ENCODE assay signal across 30 cellular contexts in the genomic region with DNA sequence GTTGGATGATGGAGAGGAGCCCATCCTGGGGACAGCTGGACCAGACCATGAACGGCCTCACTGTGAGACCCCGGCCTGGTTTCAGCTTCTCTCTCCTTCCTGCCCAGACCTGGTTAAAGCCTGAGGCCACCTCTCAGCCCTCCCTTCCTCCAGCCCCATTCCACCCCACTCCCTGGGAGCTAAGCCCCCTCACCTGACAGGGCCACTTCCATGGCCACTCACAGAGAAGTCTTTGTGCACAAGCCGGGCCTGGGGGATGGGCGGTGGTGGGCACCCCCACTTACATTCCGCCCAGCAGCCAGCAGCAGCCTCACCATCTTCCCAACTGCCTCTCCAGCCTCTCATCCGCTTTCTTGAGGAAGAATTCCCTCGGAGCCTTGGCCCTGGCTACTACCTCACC. TPM values are rescaled to one million over a fixed set of nuclear protein-coding genes. Genes with fewer than 3 reads are reported as not detected.
"Had no signal": no experiment of that assay in that cellular context is flagged by ENCODE, and none has a peak within 500 bp of the region (broad histone marks: within the 10 kb centered on the region; RNA-seq: fewer than 3 reads in every experiment).

No MANE protein-coding gene starts in this region.

- ATAC-seq: activated CD4-positive, alpha-beta T cell treated with anti-CD3 and anti-CD28 coated beads for 36 hours; activated CD4-positive, CD25-positive, alpha-beta regulatory T cell treated with anti-CD3 and anti-CD28 coated beads, Interleukin-2, amount 50 U/mL, for 24 hours; activated CD8-positive, alpha-beta T cell treated with anti-CD3 and anti-CD28 coated beads, Interleukin-2, amount 10 ng/mL, durations not matched to agents 7 days and 5 days; activated naive CD4-positive, alpha-beta T cell treated with anti-CD3 and anti-CD28 coated beads, Interleukin-2, amount 50 U/mL, for 72 hours; body of pancreas; Panc1; WTC11 had no signal

- H3K27ac ChIP-seq: body of pancreas, SJSA1 had no signal

- H3K4me1 Mint-ChIP-seq: activated CD4-positive, alpha-beta T cell treated with anti-CD3 and anti-CD28 coated beads for 36 hours; activated CD4-positive, alpha-beta T cell treated with anti-CD3 and anti-CD28 coated beads, Interleukin-2, amount 10 ng/mL, durations not matched to agents 7 days and 5 days had no signal

- H3K9me3 Mint-ChIP-seq: activated CD4-positive, alpha-beta T cell treated with anti-CD3 and anti-CD28 coated beads, Interleukin-2, amount 10 ng/mL, durations not matched to agents 7 days and 5 days; activated naive CD4-positive, alpha-beta T cell treated with anti-CD3 and anti-CD28 coated beads for 36 hours; activated naive CD4-positive, alpha-beta T cell treated with anti-CD3 and anti-CD28 coated beads, Interleukin-2, amount 50 U/mL, for 72 hours; activated T-cell treated with anti-CD3 and anti-CD28 coated beads, Interleukin-2, amount 50 U/mL, for 24 hours; T-helper 1 cell treated with Interleukin-12 subunit alpha and Interleukin-12 subunit beta and Interleukin-4 antibody, amounts not matched to agents 30 μg/mL and 1 μg/mL, for 36 hours; T-helper 2 cell treated with Interferon-gamma antibody and Interleukin-4, amounts not matched to agents 5 μg/mL and 100 μg/mL, for 36 hours; WTC11 had no signal

- H3K4me3 Mint-ChIP-seq: activated CD4-positive, alpha-beta T cell treated with anti-CD3 and anti-CD28 coated beads for 36 hours; activated CD4-positive, alpha-beta T cell treated with anti-CD3 and anti-CD28 coated beads, Interleukin-2, amount 10 ng/mL, durations not matched to agents 7 days and 5 days; activated CD8-positive, alpha-beta T cell treated with anti-CD3 and anti-CD28 coated beads, Interleukin-2, amount 10 ng/mL, durations not matched to agents 7 days and 5 days; activated naive CD4-positive, alpha-beta T cell treated with anti-CD3 and anti-CD28 coated beads for 36 hours; activated T-cell treated with anti-CD3 and anti-CD28 coated beads, Interleukin-2, amount 50 U/mL, for 24 hours; T-helper 1 cell treated with Interleukin-12 subunit alpha and Interleukin-12 subunit beta and Interleukin-4 antibody, amounts not matched to agents 30 μg/mL and 1 μg/mL, for 36 hours; T-helper 2 cell treated with Interferon-gamma antibody and Interleukin-4, amounts not matched to agents 5 μg/mL and 100 μg/mL, for 36 hours; WTC11 had no signal

- H3K27me3 ChIP-seq: body of pancreas had no signal

- H3K27ac Mint-ChIP-seq: activated CD4-positive, alpha-beta T cell treated with anti-CD3 and anti-CD28 coated beads for 36 hours; activated CD4-positive, alpha-beta T cell treated with anti-CD3 and anti-CD28 coated beads, Interleukin-2, amount 10 ng/mL, durations not matched to agents 7 days and 5 days; activated CD8-positive, alpha-beta T cell treated with anti-CD3 and anti-CD28 coated beads, Interleukin-2, amount 10 ng/mL, durations not matched to agents 7 days and 5 days; activated naive CD4-positive, alpha-beta T cell treated with anti-CD3 and anti-CD28 coated beads for 36 hours; activated naive CD4-positive, alpha-beta T cell treated with anti-CD3 and anti-CD28 coated beads, Interleukin-2, amount 50 U/mL, for 72 hours; activated T-cell treated with anti-CD3 and anti-CD28 coated beads, Interleukin-2, amount 50 U/mL, for 24 hours; T-helper 1 cell treated with Interleukin-12 subunit alpha and Interleukin-12 subunit beta and Interleukin-4 antibody, amounts not matched to agents 30 μg/mL and 1 μg/mL, for 36 hours; T-helper 2 cell treated with Interferon-gamma antibody and Interleukin-4, amounts not matched to agents 5 μg/mL and 100 μg/mL, for 36 hours; WTC11 had no signal

- H3K4me3 ChIP-seq: body of pancreas, MG63, SJSA1 had no signal

- H3K36me3 Mint-ChIP-seq: WTC11 had no signal

- DNase-seq: activated CD4-positive, alpha-beta T cell treated with anti-CD3 and anti-CD28 coated beads for 36 hours; activated CD4-positive, alpha-beta T cell treated with anti-CD3 and anti-CD28 coated beads, Interleukin-2, amount 10 ng/mL, durations not matched to agents 7 days and 5 days; activated CD4-positive, alpha-beta T cell treated with anti-CD3 and anti-CD28 coated beads, Interleukin-2, amount 50 U/mL, for 48 hours; activated CD8-positive, alpha-beta T cell treated with anti-CD3 and anti-CD28 coated beads, Interleukin-2, amount 10 ng/mL, durations not matched to agents 7 days and 5 days; activated gamma-delta T cell treated with Interleukin-2 at 50 U/mL for 16 hours; activated naive CD4-positive, alpha-beta T cell treated with anti-CD3 and anti-CD28 coated beads for 36 hours; activated T-cell treated with anti-CD3 and anti-CD28 coated beads, Interleukin-2, amount 50 U/mL, for 24 hours; body of pancreas; Kasumi-1; KG1; MG63; NCI-H1048; NCI-H1105 treated with DMSO at 0.1 percent for 48 hours; NCI-H1436 treated with DMSO at 0.1 percent for 48 hours; NCI-H1694 treated with DMSO at 0.1 percent for 48 hours; NCI-H2029; NCI-H345; NCI-H524 treated with DMSO at 0.1 percent for 48 hours; SHP77; SK-N-SH had no signal

RNA-seq across cellular contexts. Expression of gene RHBG, which starts 40.4 kb away (rescaled TPM):
- total RNA-seq: activated CD4-positive, alpha-beta T cell treated with anti-CD3 and anti-CD28 coated beads for 36 hours; activated CD4-positive, alpha-beta T cell treated with anti-CD3 and anti-CD28 coated beads, Interleukin-2, amount 10 ng/mL, durations not matched to agents 7 days and 5 days; activated CD8-positive, alpha-beta T cell treated with anti-CD3 and anti-CD28 coated beads, Interleukin-2, amount 10 ng/mL, durations not matched to agents 7 days and 5 days; activated naive CD4-positive, alpha-beta T cell treated with anti-CD3 and anti-CD28 coated beads for 36 hours; activated naive CD4-positive, alpha-beta T cell treated with anti-CD3 and anti-CD28 coated beads, Interleukin-2, amount 50 U/mL, for 72 hours; astrocyte; NCI-H460; RPMI7951; SJSA1 had no signal
